In the genomic region with DNA sequence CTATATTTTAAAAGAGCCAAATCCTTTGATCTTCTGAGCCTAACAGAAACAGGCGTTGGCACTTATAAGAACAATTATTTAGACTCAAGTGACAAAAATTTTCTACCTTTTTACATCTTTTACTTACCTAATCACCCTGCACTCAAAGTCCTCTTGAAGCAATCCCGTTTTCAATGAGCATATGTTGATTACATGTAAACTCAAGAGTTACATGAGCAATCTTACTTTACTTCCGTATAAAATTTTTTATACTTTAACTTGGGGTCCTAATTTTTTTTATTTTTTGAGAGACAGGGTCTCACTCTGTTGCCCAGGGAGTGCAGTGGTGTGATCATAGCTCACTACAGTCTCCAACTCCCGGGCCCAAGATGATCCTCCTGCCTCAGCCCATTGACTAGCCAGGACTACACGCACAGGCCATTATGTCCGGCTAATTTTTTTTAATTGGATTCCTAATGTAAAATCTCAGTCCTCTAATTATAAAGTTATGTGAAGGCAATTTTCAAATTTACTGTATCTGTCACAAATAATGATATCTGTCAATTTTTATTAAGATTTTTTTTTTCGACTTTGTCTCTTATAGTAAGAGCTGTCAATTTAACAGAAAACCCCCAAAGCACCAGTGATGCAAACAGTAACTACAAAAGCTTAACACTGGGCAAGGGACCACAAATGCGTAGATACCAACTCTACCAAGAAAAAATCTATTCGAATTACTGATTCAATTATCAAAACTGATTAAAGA, we compare ENCODE assay signal across 8 cellular contexts. TPM values are rescaled to one million over a fixed set of nuclear protein-coding genes. Genes with fewer than 3 reads are reported as not detected.
DNase-seq lines count a peak whose midpoint lies in the region; ATAC-seq and TF ChIP-seq lines count a peak whose summit lies in the region.

No MANE protein-coding gene starts in this region.

- TF ChIP-seq CTCF in epithelial cell of proximal tubule (conservative IDR thresholded peaks at IDR 0.05; ENCODE audit: low read depth, low read length) (no peak), prostate gland (IDR thresholded peaks at IDR 0.05) (no peak)

- peak overlapping the region; percentile 97; the same call in 1 of the 2 replicates for H3K9ac ChIP-seq in ES-I3 (ENCODE audit: low read depth, low read length)

- H3K4me1 ChIP-seq in ES-I3 (ENCODE audit: insufficient read depth, low read length) (peaks cover 39% of the 10 kb centered on the region), prostate gland (replicated peaks) (peaks cover 13% of the 10 kb centered on the region)

- H3K4me3 ChIP-seq in epithelial cell of proximal tubule (ENCODE audit: low read depth, low read length) (peak overlapping the region; percentile 97), prostate gland (peak overlapping the region; percentile 81 to 96)

- H3K9me3 ChIP-seq in ES-I3 (ENCODE audit: control insufficient read depth, insufficient read depth, low read length) (no peaks in the 10 kb centered on the region), prostate gland (no peaks in the 10 kb centered on the region)

- no peaks in the 10 kb centered on the region for H3K27me3 ChIP-seq in prostate gland (replicated peaks; ENCODE audit: insufficient read depth)

- DNase-seq in RPMI7951 (ENCODE audit: low read depth) (peak; percentile 25), epithelial cell of proximal tubule (ENCODE audit: low read depth) (no peak), prostate gland (ENCODE audit: low spot score) (no peak)

- intact Hi-C loops in prostate gland (cut with DNase I), result loop anchor here (5.0 kb wide), 1 partner anchor 102 kb away; no protein-coding TSS in a partner anchor

- H3K36me3 ChIP-seq in ES-I3 (ENCODE audit: insufficient read depth, low read length) (peaks cover 2% of the 10 kb centered on the region), prostate gland (no peaks in the 10 kb centered on the region)

- ATAC-seq in HG03175 (IDR thresholded peaks at IDR 0.05; ENCODE audit: unreplicated experiment), result no peak
- ATAC-seq in GM18517 (IDR thresholded peaks at IDR 0.05; ENCODE audit: unreplicated experiment), result no peak
- no peak for ATAC-seq in GM21717 (IDR thresholded peaks at IDR 0.05; ENCODE audit: unreplicated experiment)
- ATAC-seq in GM21447 (IDR thresholded peaks at IDR 0.05; ENCODE audit: unreplicated experiment), result no peak

- no peak for TF ChIP-seq POLR2A in prostate gland (IDR thresholded peaks at IDR 0.05)

- WGBS in prostate gland, result 19% methylated on average over 9 of the region's 9 CpGs

- peak overlapping the region; percentile 92 to 97 for H3K27ac ChIP-seq in prostate gland

RNA-seq across cellular contexts. Expression of gene CALM2, which starts 2.2 kb away (rescaled TPM):
- 2,635 and 2,984 TPM in 2 replicates for total RNA-seq in RPMI7951 (2014; rRNA removed; shearing (Covaris generic))
- total RNA-seq in epithelial cell of proximal tubule (834 and 1,112 TPM in 2 replicates), prostate gland (100 to 1,000 TPM; 391 to 511 TPM)

RNA-seq across cellular contexts. Expression of gene STPG4, which starts 19.1 kb away (rescaled TPM):
- total RNA-seq in RPMI7951 (2014; rRNA removed; shearing (Covaris generic)), result not detected in 2 replicates
- total RNA-seq in epithelial cell of proximal tubule, result 0.58 TPM in 1 of 2 replicates, not detected in the other
- total RNA-seq in prostate gland, result 1 to 10 TPM in 1 of 2 donors, not detected in 1; 1.4 TPM
